In the genomic region with DNA sequence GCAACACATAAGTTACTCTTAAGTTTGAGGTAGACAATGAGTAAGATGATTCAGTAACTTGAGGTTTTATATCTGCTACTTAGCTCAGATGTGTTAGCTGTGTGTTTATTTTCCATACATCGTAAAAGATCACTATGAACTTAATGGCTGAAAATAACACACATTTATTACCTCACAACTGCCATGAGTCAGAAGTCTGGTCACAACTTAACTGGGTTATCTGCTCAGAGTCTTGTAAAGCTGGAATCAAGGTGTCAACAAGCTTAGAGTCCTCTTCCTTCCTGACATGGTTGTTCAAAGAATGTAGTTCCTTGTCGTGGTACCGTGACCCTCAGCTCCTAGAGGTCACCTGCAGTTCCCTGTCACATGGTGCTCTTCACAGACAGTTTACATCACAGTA, we compare ENCODE assay signal across 18 cellular contexts.
A peak's percentile ranks its signal among the peaks of the same experiment; 100 is the strongest.
DNase-seq lines count a peak whose midpoint lies in the region; ATAC-seq, FAIRE-seq and TF ChIP-seq lines count a peak whose summit lies in the region.
"Had no signal": no experiment of that assay in that cellular context is flagged by ENCODE, and none has a peak within 500 bp of the region (broad histone marks: within the 10 kb centered on the region; RNA-seq: fewer than 3 reads in every experiment).

No MANE protein-coding gene starts in this region.

- TF ChIP-seq RAD21 in A549 (conservative IDR thresholded peaks at IDR 0.05 in 1 of 2, IDR thresholded peaks at IDR 0.05 in 1 of 2), result no peak

- no peak overlapping the region for H4K8ac ChIP-seq in mesenchymal stem cell (ENCODE audit: low read length)

- H3K36me3 ChIP-seq in mesenchymal stem cell (ENCODE audit: control insufficient read depth in 1 of 2, insufficient read depth in 2 of 2, low read depth in 1 of 2, low read length in 2 of 2), result no peaks in the 10 kb centered on the region

- peaks cover 5% of the 10 kb centered on the region for H3K9me3 Mint-ChIP-seq in glutamatergic neuron (ENCODE audit: unreplicated experiment)
- H3K9me3 Mint-ChIP-seq: CD4-positive, alpha-beta T cell had no signal

- CTCF ChIA-PET in A549 (lab: Yijun Ruan, JAX), result no interaction called here

- peaks cover 2% of the 10 kb centered on the region for H3K4me1 Mint-ChIP-seq in glutamatergic neuron (ENCODE audit: low read depth, unreplicated experiment)

- no peak for TF ChIP-seq CTCF in A549 (IDR thresholded peaks at IDR 0.05)
- TF ChIP-seq CTCF in glutamatergic neuron (IDR thresholded peaks at IDR 0.05; ENCODE audit: partially characterized antibody, unreplicated experiment), result no peak

- no peak overlapping the region for H3K4me3 Mint-ChIP-seq in glutamatergic neuron (ENCODE audit: unreplicated experiment)
- H3K4me3 Mint-ChIP-seq: CD4-positive, alpha-beta T cell had no signal

- H3K36me3 Mint-ChIP-seq in glutamatergic neuron (ENCODE audit: unreplicated experiment), result no peaks in the 10 kb centered on the region

- H3K4ac ChIP-seq in mesenchymal stem cell (ENCODE audit: low read depth in 1 of 2, low read length in 2 of 2), result no peak overlapping the region

- H3K4me1 ChIP-seq in A549 (no peaks in the 10 kb centered on the region), mesenchymal stem cell (ENCODE audit: control insufficient read depth, insufficient read depth, low read depth, low read length) (no peaks in the 10 kb centered on the region)
- H3K4me1 ChIP-seq: Caco-2 had no signal

- H3K27me3 Mint-ChIP-seq in glutamatergic neuron (ENCODE audit: unreplicated experiment), result no peaks in the 10 kb centered on the region
- H3K27me3 Mint-ChIP-seq: CD4-positive, alpha-beta T cell had no signal

- no peak for TF ChIP-seq EP300 in A549 (IDR thresholded peaks at IDR 0.05)

- no peak overlapping the region for H3K27ac Mint-ChIP-seq in glutamatergic neuron (ENCODE audit: unreplicated experiment)
- H3K27ac Mint-ChIP-seq: CD4-positive, alpha-beta T cell had no signal

- no peak overlapping the region for H3K27ac ChIP-seq in A549
- no peak overlapping the region for H3K27ac ChIP-seq in mesenchymal stem cell (ENCODE audit: low read length, poor library complexity, severe bottlenecking)
- H3K27ac ChIP-seq: C4-2B had no signal

- H3K23ac ChIP-seq in mesenchymal stem cell (ENCODE audit: low read length in 2 of 2), result no peak overlapping the region

- H2BK120ac ChIP-seq in mesenchymal stem cell (ENCODE audit: low read depth, low read length), result no peak overlapping the region

- FAIRE-seq in A549 (lab: Jason Lieb, UNC), result peak; percentile 79
- peak; percentile 94 for FAIRE-seq in HTR-8/SVneo (lab: Jason Lieb, UNC)
- FAIRE-seq: A204.1, D721Med had no signal

- peak overlapping the region in 1 of 2 experiments; percentile 48 for H3K14ac ChIP-seq in mesenchymal stem cell (ENCODE audit: low read length in 2 of 2)

- WGBS in A549 (ENCODE audit: missing lambda C conversion rate), result 9% methylated on average over 3 of the region's 3 CpGs
- 20% methylated on average over 1 of the region's 3 CpGs for WGBS in mesenchymal stem cell

- no peak for TF ChIP-seq POLR2A in A549 (IDR thresholded peaks at IDR 0.05; ENCODE audit: low read length)

- H3K18ac ChIP-seq in mesenchymal stem cell (ENCODE audit: low read depth in 1 of 2, low read length in 2 of 2), result no peak overlapping the region

- no peak overlapping the region for H2BK5ac ChIP-seq in mesenchymal stem cell (ENCODE audit: low read depth, low read length, poor library complexity, severe bottlenecking)

- H3K4me2 ChIP-seq in A549 (no peak overlapping the region), mesenchymal stem cell (ENCODE audit: low read length, poor library complexity, severe bottlenecking) (no peak overlapping the region)

- H3K79me1 ChIP-seq in mesenchymal stem cell (replicated peaks; ENCODE audit: low read length, poor library complexity, severe bottlenecking), result no peaks in the 10 kb centered on the region

- no peak overlapping the region for H2BK15ac ChIP-seq in mesenchymal stem cell (ENCODE audit: low read depth, poor library complexity, severe bottlenecking)

- no peak overlapping the region for H2AK5ac ChIP-seq in mesenchymal stem cell (ENCODE audit: low read length, severe bottlenecking)

- H3K27me3 ChIP-seq in mesenchymal stem cell (ENCODE audit: control insufficient read depth in 1 of 2, insufficient read depth in 1 of 2, low read length in 2 of 2), result no peaks in the 10 kb centered on the region

- no peak for DNase-seq in A549 (ENCODE audit: low read depth in 1 of 2, low spot score in 1 of 2)
- DNase-seq in HTR-8/SVneo (ENCODE audit: insufficient read length, low spot score), result no peak
- DNase-seq in amniotic epithelial cell (ENCODE audit: low read depth), result peak; percentile 25
- DNase-seq in mesenchymal stem cell, result peak; percentile 8
- DNase-seq in glutamatergic neuron, result no peak
- DNase-seq: AML-193; Caco-2; CD4-positive, alpha-beta T cell; GF-D8; GOT3; H7; KG1 had no signal

- no peak overlapping the region for H3K9ac ChIP-seq in mesenchymal stem cell (ENCODE audit: low read length)

- H4K91ac ChIP-seq in mesenchymal stem cell (ENCODE audit: low read length), result no peak overlapping the region

- no peak overlapping the region for H2AFZ ChIP-seq in mesenchymal stem cell (ENCODE audit: low read depth, low read length)

- H3K9me3 ChIP-seq in A549, result no peaks in the 10 kb centered on the region
- no peaks in the 10 kb centered on the region for H3K9me3 ChIP-seq in mesenchymal stem cell (ENCODE audit: control insufficient read depth, low read length)
- H3K9me3 ChIP-seq: Caco-2 had no signal

- ATAC-seq in A549 (no peak), HG02759 (IDR thresholded peaks at IDR 0.05; ENCODE audit: unreplicated experiment) (no peak), GM21717 (IDR thresholded peaks at IDR 0.05; ENCODE audit: unreplicated experiment) (no peak)
- ATAC-seq: HCT116 had no signal

- no peak overlapping the region for H2BK12ac ChIP-seq in mesenchymal stem cell (ENCODE audit: low read length in 2 of 2)

- POLR2A ChIA-PET in A549 (lab: Yijun Ruan, JAX), result no interaction called here

- H3K4me3 ChIP-seq in A549 (no peak overlapping the region), mesenchymal stem cell (ENCODE audit: insufficient read depth in 1 of 2, low read depth in 1 of 2, low read length in 2 of 2) (no peak overlapping the region)

TF ChIP-seq in A549, 52 proteins besides CTCF, POLR2A, EP300 and RAD21:
- TF ChIP-seq, protein P1, sequence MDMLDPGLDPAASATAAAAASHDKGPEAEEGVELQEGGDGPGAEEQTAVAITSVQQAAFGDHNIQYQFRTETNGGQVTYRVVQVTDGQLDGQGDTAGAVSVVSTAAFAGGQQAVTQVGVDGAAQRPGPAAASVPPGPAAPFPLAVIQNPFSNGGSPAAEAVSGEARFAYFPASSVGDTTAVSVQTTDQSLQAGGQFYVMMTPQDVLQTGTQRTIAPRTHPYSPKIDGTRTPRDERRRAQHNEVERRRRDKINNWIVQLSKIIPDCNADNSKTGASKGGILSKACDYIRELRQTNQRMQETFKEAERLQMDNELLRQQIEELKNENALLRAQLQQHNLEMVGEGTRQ (IDR thresholded peaks at IDR 0.05), result no peak
- TF ChIP-seq, protein P2, sequence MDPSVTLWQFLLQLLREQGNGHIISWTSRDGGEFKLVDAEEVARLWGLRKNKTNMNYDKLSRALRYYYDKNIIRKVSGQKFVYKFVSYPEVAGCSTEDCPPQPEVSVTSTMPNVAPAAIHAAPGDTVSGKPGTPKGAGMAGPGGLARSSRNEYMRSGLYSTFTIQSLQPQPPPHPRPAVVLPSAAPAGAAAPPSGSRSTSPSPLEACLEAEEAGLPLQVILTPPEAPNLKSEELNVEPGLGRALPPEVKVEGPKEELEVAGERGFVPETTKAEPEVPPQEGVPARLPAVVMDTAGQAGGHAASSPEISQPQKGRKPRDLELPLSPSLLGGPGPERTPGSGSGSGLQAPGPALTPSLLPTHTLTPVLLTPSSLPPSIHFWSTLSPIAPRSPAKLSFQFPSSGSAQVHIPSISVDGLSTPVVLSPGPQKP (IDR thresholded peaks at IDR 0.05; ENCODE audit: low read depth, low read length), result no peak
TF ChIP-seq in A549: peak in this region for 0.

Comparison
In these comparisons a context has a peak if more than half of its experiments do, and no peak if none do; other contexts are left out.
1. DNase-seq: peak in amniotic epithelial cell (single experiment) and mesenchymal stem cell (single experiment); none in A549 (0 of 2), HTR-8/SVneo (single experiment) and glutamatergic neuron (single experiment).